Comparison of ENCODE assay signal across 2 cellular contexts in genomic region chr2:223020971-223021675, GRCh38.
TF ChIP-seq lines count a peak whose summit lies in the region.

No MANE protein-coding gene starts in this region.

TF ChIP-seq in SK-N-SH, 30 proteins besides CTCF, POLR2A, EP300 and RAD21:
- TF ChIP-seq, protein P1, sequence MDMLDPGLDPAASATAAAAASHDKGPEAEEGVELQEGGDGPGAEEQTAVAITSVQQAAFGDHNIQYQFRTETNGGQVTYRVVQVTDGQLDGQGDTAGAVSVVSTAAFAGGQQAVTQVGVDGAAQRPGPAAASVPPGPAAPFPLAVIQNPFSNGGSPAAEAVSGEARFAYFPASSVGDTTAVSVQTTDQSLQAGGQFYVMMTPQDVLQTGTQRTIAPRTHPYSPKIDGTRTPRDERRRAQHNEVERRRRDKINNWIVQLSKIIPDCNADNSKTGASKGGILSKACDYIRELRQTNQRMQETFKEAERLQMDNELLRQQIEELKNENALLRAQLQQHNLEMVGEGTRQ (IDR thresholded peaks at IDR 0.05; ENCODE audit: borderline replicate concordance, low read depth, low read length): no peak
- no peak for TF ChIP-seq EZH2phosphoT487 (IDR thresholded peaks at IDR 0.05; ENCODE audit: borderline replicate concordance, low read depth)
- no peak for TF ChIP-seq TCF12 (IDR thresholded peaks at IDR 0.05)
- TF ChIP-seq POLR2AphosphoS5 (IDR thresholded peaks at IDR 0.05; ENCODE audit: low read depth, low read length): no peak
- TF ChIP-seq GABPA (IDR thresholded peaks at IDR 0.05; ENCODE audit: low read depth): no peak
- no peak for TF ChIP-seq SMC3 (IDR thresholded peaks at IDR 0.05; ENCODE audit: low read depth, low read length)
- no peak for TF ChIP-seq GATA2 (CRISPR knock-in tag; IDR thresholded peaks at IDR 0.05)
- TF ChIP-seq RXRA (IDR thresholded peaks at IDR 0.05; ENCODE audit: borderline replicate concordance, low read depth): no peak
- TF ChIP-seq YY1 (IDR thresholded peaks at IDR 0.05; ENCODE audit: low read depth): no peak
- TF ChIP-seq TEAD4 (IDR thresholded peaks at IDR 0.05; ENCODE audit: borderline replicate concordance, insufficient read depth): no peak
- no peak for TF ChIP-seq MEF2A (IDR thresholded peaks at IDR 0.05; ENCODE audit: borderline replicate concordance, low read depth)
- TF ChIP-seq MXI1 (IDR thresholded peaks at IDR 0.05; ENCODE audit: low read depth, low read length): no peak
- TF ChIP-seq, protein P2, sequence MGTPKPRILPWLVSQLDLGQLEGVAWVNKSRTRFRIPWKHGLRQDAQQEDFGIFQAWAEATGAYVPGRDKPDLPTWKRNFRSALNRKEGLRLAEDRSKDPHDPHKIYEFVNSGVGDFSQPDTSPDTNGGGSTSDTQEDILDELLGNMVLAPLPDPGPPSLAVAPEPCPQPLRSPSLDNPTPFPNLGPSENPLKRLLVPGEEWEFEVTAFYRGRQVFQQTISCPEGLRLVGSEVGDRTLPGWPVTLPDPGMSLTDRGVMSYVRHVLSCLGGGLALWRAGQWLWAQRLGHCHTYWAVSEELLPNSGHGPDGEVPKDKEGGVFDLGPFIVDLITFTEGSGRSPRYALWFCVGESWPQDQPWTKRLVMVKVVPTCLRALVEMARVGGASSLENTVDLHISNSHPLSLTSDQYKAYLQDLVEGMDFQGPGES (IDR thresholded peaks at IDR 0.05; ENCODE audit: low read depth, low read length): no peak
- TF ChIP-seq ELF1 (IDR thresholded peaks at IDR 0.05): no peak
- TF ChIP-seq USF1 (IDR thresholded peaks at IDR 0.05; ENCODE audit: borderline replicate concordance, low read depth): no peak
- TF ChIP-seq, protein P3, sequence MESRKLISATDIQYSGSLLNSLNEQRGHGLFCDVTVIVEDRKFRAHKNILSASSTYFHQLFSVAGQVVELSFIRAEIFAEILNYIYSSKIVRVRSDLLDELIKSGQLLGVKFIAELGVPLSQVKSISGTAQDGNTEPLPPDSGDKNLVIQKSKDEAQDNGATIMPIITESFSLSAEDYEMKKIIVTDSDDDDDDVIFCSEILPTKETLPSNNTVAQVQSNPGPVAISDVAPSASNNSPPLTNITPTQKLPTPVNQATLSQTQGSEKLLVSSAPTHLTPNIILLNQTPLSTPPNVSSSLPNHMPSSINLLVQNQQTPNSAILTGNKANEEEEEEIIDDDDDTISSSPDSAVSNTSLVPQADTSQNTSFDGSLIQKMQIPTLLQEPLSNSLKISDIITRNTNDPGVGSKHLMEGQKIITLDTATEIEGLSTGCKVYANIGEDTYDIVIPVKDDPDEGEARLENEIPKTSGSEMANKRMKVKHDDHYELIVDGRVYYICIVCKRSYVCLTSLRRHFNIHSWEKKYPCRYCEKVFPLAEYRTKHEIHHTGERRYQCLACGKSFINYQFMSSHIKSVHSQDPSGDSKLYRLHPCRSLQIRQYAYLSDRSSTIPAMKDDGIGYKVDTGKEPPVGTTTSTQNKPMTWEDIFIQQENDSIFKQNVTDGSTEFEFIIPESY (IDR thresholded peaks at IDR 0.05; ENCODE audit: borderline replicate concordance, low read depth): no peak
- no peak for TF ChIP-seq RCOR1 (IDR thresholded peaks at IDR 0.05; ENCODE audit: low read length)
- TF ChIP-seq CHD2 (IDR thresholded peaks at IDR 0.05; ENCODE audit: low read length, partially characterized antibody): no peak
- TF ChIP-seq, protein P4, sequence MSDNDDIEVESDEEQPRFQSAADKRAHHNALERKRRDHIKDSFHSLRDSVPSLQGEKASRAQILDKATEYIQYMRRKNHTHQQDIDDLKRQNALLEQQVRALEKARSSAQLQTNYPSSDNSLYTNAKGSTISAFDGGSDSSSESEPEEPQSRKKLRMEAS (IDR thresholded peaks at IDR 0.05; ENCODE audit: low read depth): no peak
- no peak for TF ChIP-seq SIN3A (IDR thresholded peaks at IDR 0.05; ENCODE audit: borderline replicate concordance, low read depth, low read length)
TF ChIP-seq in SK-N-SH: peak in this region for 0.

TF ChIP-seq in WTC11, 78 proteins besides CTCF, POLR2A, EP300 and RAD21:
- no peak for TF ChIP-seq ZNF512 (CRISPR knock-in tag; IDR thresholded peaks at IDR 0.05; ENCODE audit: borderline replicate concordance)
- TF ChIP-seq ZNF263 (CRISPR knock-in tag; IDR thresholded peaks at IDR 0.05; ENCODE audit: low read depth): no peak
- TF ChIP-seq ATF6 (CRISPR knock-in tag; IDR thresholded peaks at IDR 0.05): no peak
- TF ChIP-seq, protein P5, sequence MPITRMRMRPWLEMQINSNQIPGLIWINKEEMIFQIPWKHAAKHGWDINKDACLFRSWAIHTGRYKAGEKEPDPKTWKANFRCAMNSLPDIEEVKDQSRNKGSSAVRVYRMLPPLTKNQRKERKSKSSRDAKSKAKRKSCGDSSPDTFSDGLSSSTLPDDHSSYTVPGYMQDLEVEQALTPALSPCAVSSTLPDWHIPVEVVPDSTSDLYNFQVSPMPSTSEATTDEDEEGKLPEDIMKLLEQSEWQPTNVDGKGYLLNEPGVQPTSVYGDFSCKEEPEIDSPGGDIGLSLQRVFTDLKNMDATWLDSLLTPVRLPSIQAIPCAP (CRISPR knock-in tag; IDR thresholded peaks at IDR 0.05): no peak
- TF ChIP-seq NFE2L1 (CRISPR knock-in tag; IDR thresholded peaks at IDR 0.05): no peak
- no peak for TF ChIP-seq RORB (CRISPR knock-in tag; IDR thresholded peaks at IDR 0.05)
- TF ChIP-seq CDX4 (CRISPR knock-in tag; IDR thresholded peaks at IDR 0.05; ENCODE audit: borderline replicate concordance): no peak
- no peak for TF ChIP-seq ZNF396 (CRISPR knock-in tag; IDR thresholded peaks at IDR 0.05; ENCODE audit: borderline replicate concordance)
- no peak for TF ChIP-seq JAZF1 (CRISPR knock-in tag; IDR thresholded peaks at IDR 0.05)
- TF ChIP-seq TEAD4 (CRISPR knock-in tag; IDR thresholded peaks at IDR 0.05): no peak
- TF ChIP-seq AFF4 (CRISPR knock-in tag; IDR thresholded peaks at IDR 0.05; ENCODE audit: borderline replicate concordance): no peak
- no peak for TF ChIP-seq ETV6 (CRISPR knock-in tag; IDR thresholded peaks at IDR 0.05)
- no peak for TF ChIP-seq FOXP4 (CRISPR knock-in tag; IDR thresholded peaks at IDR 0.05)
- no peak for TF ChIP-seq IRF2 (CRISPR knock-in tag; IDR thresholded peaks at IDR 0.05; ENCODE audit: borderline replicate concordance, low read depth)
- no peak for TF ChIP-seq PRRX2 (CRISPR knock-in tag; IDR thresholded peaks at IDR 0.05)
- TF ChIP-seq NFATC4 (CRISPR knock-in tag; IDR thresholded peaks at IDR 0.05): no peak
- no peak for TF ChIP-seq E2F1 (CRISPR knock-in tag; IDR thresholded peaks at IDR 0.05)
